8 cellular contexts compared by ENCODE assay signal in genomic region chr3:53129344-53129743, GRCh38. TPM values are rescaled to one million over a fixed set of nuclear protein-coding genes. Genes with fewer than 3 reads are reported as not detected.
A peak's percentile ranks its signal among the peaks of the same experiment; 100 is the strongest.
DNase-seq lines count a peak whose midpoint lies in the region; ATAC-seq, FAIRE-seq and TF ChIP-seq lines count a peak whose summit lies in the region.

No MANE protein-coding gene starts in this region.

- no peaks in the 10 kb centered on the region for H3K27me3 ChIP-seq in endothelial cell of umbilical vein (ENCODE audit: control insufficient read depth in 2 of 2, insufficient read depth in 2 of 2, low read length in 2 of 2)

- ATAC-seq in GM18520 (IDR thresholded peaks at IDR 0.05; ENCODE audit: unreplicated experiment) = no peak

- peak overlapping the region; percentile 70 for H3K27ac ChIP-seq in endothelial cell of umbilical vein (ENCODE audit: insufficient read depth, low read depth, low read length)

- H3K36me3 Mint-ChIP-seq in Calu3 (ENCODE audit: insufficient read depth, unreplicated experiment) = peaks cover 26% of the 10 kb centered on the region
- H3K36me3 Mint-ChIP-seq in osteocyte (ENCODE audit: unreplicated experiment) = peaks cover 5% of the 10 kb centered on the region

- peak; percentile 70 for FAIRE-seq in endothelial cell of umbilical vein (lab: Jason Lieb, UNC)

- H3K9ac ChIP-seq in endothelial cell of umbilical vein (replicated peaks; ENCODE audit: extremely low read depth, insufficient read depth, low read length) = peak overlapping the region; percentile 93

- H3K4me3 Mint-ChIP-seq in Calu3 (ENCODE audit: low read depth, unreplicated experiment) (peak overlapping the region; percentile 83), osteocyte (ENCODE audit: unreplicated experiment) (peak overlapping the region; percentile 88)

- intact Hi-C loops in Calu3 (cut with micrococcal nuclease; ENCODE audit: unreplicated experiment) = no loop called here
- intact Hi-C loops in endothelial cell of umbilical vein (cut with micrococcal nuclease) = no loop called here

- TF ChIP-seq CTCF in Calu3 (IDR thresholded peaks at IDR 0.05; ENCODE audit: unreplicated experiment) = no peak
- TF ChIP-seq CTCF in endothelial cell of umbilical vein (IDR thresholded peaks at IDR 0.05; ENCODE audit: extremely low read depth in 1 of 2, insufficient read depth in 1 of 2, low read depth in 1 of 2, low read length in 2 of 2) = no peak
- no peak for TF ChIP-seq CTCF in osteocyte (IDR thresholded peaks at IDR 0.05)

- dilution Hi-C loops in endothelial cell of umbilical vein (cut with MboI; ENCODE audit: extremely low pct_ligation_motif_present, low sequenced_read_pairs) = no loop called here

- DNase-seq in Calu3 (no peak), OCI-M2 (lab: John Stamatoyannopoulos, UW; ENCODE audit: unreplicated experiment) (peak; percentile 67), endothelial cell of umbilical vein (ENCODE audit: low read depth, low spot score) (no peak), osteocyte (ENCODE audit: extremely low spot score, unreplicated experiment) (no peak), NCI-H526 (lab: John Stamatoyannopoulos, UW) (no peak), superior temporal gyrus (ENCODE audit: extremely low spot score) (no peak), NCI-H146 (lab: John Stamatoyannopoulos, UW) (no peak)

- H3K4me2 ChIP-seq in endothelial cell of umbilical vein (ENCODE audit: insufficient read depth, low read length) = peak overlapping the region; percentile 99

- H3K79me2 ChIP-seq in endothelial cell of umbilical vein (ENCODE audit: control insufficient read depth, insufficient read depth, low read length) = peaks cover 16% of the 10 kb centered on the region

- H3K4me1 ChIP-seq in endothelial cell of umbilical vein (ENCODE audit: control insufficient read depth, extremely low read depth, insufficient read depth, low read length) = peaks cover 14% of the 10 kb centered on the region

- H3K4me1 Mint-ChIP-seq in Calu3 (ENCODE audit: low read depth, unreplicated experiment) = peaks cover 10% of the 10 kb centered on the region
- H3K4me1 Mint-ChIP-seq in osteocyte (ENCODE audit: unreplicated experiment) = peaks cover 16% of the 10 kb centered on the region

- H3K27me3 Mint-ChIP-seq in Calu3 (ENCODE audit: unreplicated experiment) = no peaks in the 10 kb centered on the region
- no peaks in the 10 kb centered on the region for H3K27me3 Mint-ChIP-seq in osteocyte (ENCODE audit: unreplicated experiment)

- no peak for TF ChIP-seq POLR2A in endothelial cell of umbilical vein (IDR thresholded peaks at IDR 0.05; ENCODE audit: low read depth, low read length)

- H2AFZ ChIP-seq in endothelial cell of umbilical vein (ENCODE audit: low read depth, low read length) = peak overlapping the region; percentile 87

- H3K36me3 ChIP-seq in endothelial cell of umbilical vein (ENCODE audit: control insufficient read depth in 2 of 2, extremely low read depth in 1 of 2, insufficient read depth in 2 of 2, low read length in 2 of 2) = peaks cover 1 to 3% of the 10 kb centered on the region in 2 experiments

- H3K27ac Mint-ChIP-seq in Calu3 (ENCODE audit: unreplicated experiment) (peak overlapping the region; percentile 38), osteocyte (ENCODE audit: unreplicated experiment) (peak overlapping the region; percentile 98)

- CTCF ChIA-PET in Calu3 (lab: Charles Lee) = no interaction called here
- CTCF ChIA-PET in endothelial cell of umbilical vein (lab: Charles Lee) = no interaction called here

- H3K4me3 ChIP-seq in endothelial cell of umbilical vein (replicated peaks in 1 of 3; ENCODE audit: insufficient read depth in 1 of 3, low read depth in 1 of 3, low read length in 3 of 3) = peak overlapping the region; percentile 90 to 99 (median 91)

- H4K20me1 ChIP-seq in endothelial cell of umbilical vein (replicated peaks; ENCODE audit: control insufficient read depth, extremely low read depth, insufficient read depth, low read length) = no peaks in the 10 kb centered on the region

- BruUV-seq in Calu3 (replicated peaks; lab: Mats Ljungman, UMichigan) (TSS peak; percentile 71), endothelial cell of umbilical vein (replicated peaks; lab: Mats Ljungman, UMichigan) (no TSS peak)

- POLR2A ChIA-PET in endothelial cell of umbilical vein (lab: Charles Lee) = interaction anchor here (0.5 kb wide), 1 partner anchor 605 kb away, joined by 3 read pairs; no protein-coding TSS in a partner anchor

- H3K9me1 ChIP-seq in endothelial cell of umbilical vein (replicated peaks; ENCODE audit: control insufficient read depth, extremely low read depth, insufficient read depth, low read length) = no peaks in the 10 kb centered on the region

- no peaks in the 10 kb centered on the region for H3K9me3 Mint-ChIP-seq in Calu3 (ENCODE audit: low read depth, unreplicated experiment)
- H3K9me3 Mint-ChIP-seq in osteocyte (ENCODE audit: unreplicated experiment) = no peaks in the 10 kb centered on the region

- no peaks in the 10 kb centered on the region for H3K9me3 ChIP-seq in endothelial cell of umbilical vein (replicated peaks; ENCODE audit: control insufficient read depth, insufficient read depth, low read length)

TF ChIP-seq in endothelial cell of umbilical vein, 7 proteins besides CTCF, POLR2A, EP300 and RAD21:
- TF ChIP-seq JUN (IDR thresholded peaks at IDR 0.05; ENCODE audit: borderline replicate concordance, insufficient read depth, insufficient read length, low read depth) (no peak), MAX (IDR thresholded peaks at IDR 0.05; ENCODE audit: insufficient read depth, insufficient read length) (no peak), MYC (IDR thresholded peaks at IDR 0.05; ENCODE audit: low read depth, low read length) (no peak), EZH2 (IDR thresholded peaks at IDR 0.05; ENCODE audit: borderline replicate concordance, low read depth, low read length, severe bottlenecking) (no peak), FOS (IDR thresholded peaks at IDR 0.05; ENCODE audit: borderline replicate concordance, insufficient read depth, low read length) (no peak)

RNA-seq across cellular contexts. Expression of gene RFT1, which starts 0.9 kb away (rescaled TPM):
- total RNA-seq in Calu3 (2022) = 30.5 and 35.0 TPM in 2 replicates
- 28.8 and 29.8 TPM in 2 replicates for total RNA-seq in endothelial cell of umbilical vein
- 39.9 TPM in 2 replicates for polyA plus RNA-seq in endothelial cell of umbilical vein
- polyA plus RNA-seq in endothelial cell of umbilical vein (2011; cell fraction: cytosol; rRNA removed) = 18.3 and 21.4 TPM in 2 replicates
- 14.0 and 16.3 TPM in 2 replicates for polyA plus RNA-seq in endothelial cell of umbilical vein (2011; cell fraction: nucleus; rRNA removed)
- 22.1 and 24.5 TPM in 2 replicates for polyA plus RNA-seq in endothelial cell of umbilical vein (2012)
- 72.6 and 84.6 TPM in 2 replicates for polyA minus RNA-seq in endothelial cell of umbilical vein
- 11.4 TPM for polyA minus RNA-seq in endothelial cell of umbilical vein (2011; cell fraction: cytosol; rRNA and poly(A)+ RNA removed)
- 9.4 and 11.6 TPM in 2 replicates for polyA minus RNA-seq in endothelial cell of umbilical vein (2011; cell fraction: nucleus; rRNA and poly(A)+ RNA removed)
- 19.1 and 21.4 TPM in 2 replicates for total RNA-seq in osteocyte

RNA-seq across cellular contexts. Expression of gene PRKCD, which starts 31.7 kb away (rescaled TPM):
- total RNA-seq in Calu3 (2022) (24.4 and 25.2 TPM in 2 replicates), endothelial cell of umbilical vein (15.5 and 17.5 TPM in 2 replicates), osteocyte (14.9 and 17.1 TPM in 2 replicates)
- polyA plus RNA-seq in endothelial cell of umbilical vein = 16.4 and 19.0 TPM in 2 replicates
- polyA plus RNA-seq in endothelial cell of umbilical vein (2011; cell fraction: cytosol; rRNA removed) = 18.3 and 20.3 TPM in 2 replicates
- 33.3 and 33.5 TPM in 2 replicates for polyA plus RNA-seq in endothelial cell of umbilical vein (2011; cell fraction: nucleus; rRNA removed)
- polyA plus RNA-seq in endothelial cell of umbilical vein (2012) = 17.4 and 20.6 TPM in 2 replicates
- polyA minus RNA-seq in endothelial cell of umbilical vein = 18.7 and 19.7 TPM in 2 replicates
- 12.4 TPM for polyA minus RNA-seq in endothelial cell of umbilical vein (2011; cell fraction: cytosol; rRNA and poly(A)+ RNA removed)
- 5.4 and 11.8 TPM in 2 replicates for polyA minus RNA-seq in endothelial cell of umbilical vein (2011; cell fraction: nucleus; rRNA and poly(A)+ RNA removed)
